In genomic region chr3:173401369-173401768, GRCh38 we compare ENCODE assay signal across 30 cellular contexts. TPM values are rescaled to one million over a fixed set of nuclear protein-coding genes. Genes with fewer than 3 reads are reported as not detected.
"Had no signal": no experiment of that assay in that cellular context is flagged by ENCODE, and none has a peak within 500 bp of the region (broad histone marks: within the 10 kb centered on the region; RNA-seq: fewer than 3 reads in every experiment).

No MANE protein-coding gene starts in this region.

- H3K79me2 ChIP-seq: parathyroid adenoma had no signal

- H3K36me3 ChIP-seq: colonic mucosa, heart right ventricle, lower lobe of right lung, prostate gland, right atrium auricular region, stomach, tibial artery had no signal

- DNase-seq: central memory CD4-positive, alpha-beta T cell; colonic mucosa; effector memory CD4-positive, alpha-beta T cell; heart right ventricle; hippocampal formation; islet precursor cell; kidney glomerular epithelial cell; left ventricle myocardium superior; lower lobe of right lung; mucosa of descending colon; naive B cell; stimulated activated CD4-positive, alpha-beta T cell treated with anti-CD3 and anti-CD28 coated beads, Interleukin-12 subunit alpha, Interleukin-12 subunit beta, amount 100 ng/mL, for 4 hours; stimulated activated CD4-positive, alpha-beta T cell treated with anti-CD3 and anti-CD28 coated beads, Interleukin-2, amount 100 ng/mL, for 24 hours; stimulated activated CD4-positive, alpha-beta T cell treated with anti-CD3 and anti-CD28 coated beads, Interleukin-4, amount 100 ng/mL, for 24 hours; stimulated activated naive CD4-positive, alpha-beta T cell treated with Interleukin-2 at 50 U/mL for 16 hours; stomach; testis; tibial artery had no signal

- H3K27ac ChIP-seq: colonic mucosa, heart right ventricle, lower lobe of right lung, parathyroid adenoma, prostate gland, right atrium auricular region, stomach, testis, tibial artery had no signal

- H3K27me3 ChIP-seq: right atrium auricular region, testis, tibial artery had no signal

- H3K4me1 ChIP-seq: colonic mucosa, parathyroid adenoma, prostate gland, testis had no signal

- H3K4me3 Mint-ChIP-seq: dendritic cell treated with granulocyte-macrophage colony-stimulating factor and Interleukin-4, amounts not matched to agents 40 ng/mL and 50 ng/mL, for 4 days; memory B cell; mesothelial cell of epicardium; naive B cell; nephron; stimulated activated effector memory CD8-positive, alpha-beta T cell treated with anti-CD3 and anti-CD28 coated beads, Interleukin-12 subunit alpha, Interleukin-12 subunit beta, amount 100 ng/mL, for 72 hours; type B pancreatic cell had no signal

- H3K4me3 ChIP-seq: colonic mucosa, heart right ventricle, lower lobe of right lung, mucosa of descending colon, prostate gland, right atrium auricular region, smooth muscle cell, stomach, testis, tibial artery had no signal

- H3K9me3 Mint-ChIP-seq: dendritic cell treated with granulocyte-macrophage colony-stimulating factor and Interleukin-4, amounts not matched to agents 40 ng/mL and 50 ng/mL, for 4 days; mesothelial cell of epicardium; nephron; stimulated activated effector memory CD8-positive, alpha-beta T cell treated with anti-CD3 and anti-CD28 coated beads, Interleukin-12 subunit alpha, Interleukin-12 subunit beta, amount 100 ng/mL, for 72 hours; type B pancreatic cell had no signal

- H3K9me3 ChIP-seq: colonic mucosa, heart right ventricle, lower lobe of right lung, mucosa of descending colon, prostate gland, right atrium auricular region, stomach, testis, tibial artery had no signal

- H2AFZ ChIP-seq: parathyroid adenoma had no signal

- H3K4me1 Mint-ChIP-seq: memory B cell had no signal

- H3K27ac Mint-ChIP-seq: dendritic cell treated with granulocyte-macrophage colony-stimulating factor and Interleukin-4, amounts not matched to agents 40 ng/mL and 50 ng/mL, for 4 days; memory B cell; mesothelial cell of epicardium; naive B cell; stimulated activated effector memory CD8-positive, alpha-beta T cell treated with anti-CD3 and anti-CD28 coated beads, Interleukin-12 subunit alpha, Interleukin-12 subunit beta, amount 100 ng/mL, for 72 hours; type B pancreatic cell had no signal

- ATAC-seq: heart right ventricle; left ventricle myocardium superior; lower lobe of right lung; mucosa of descending colon; sciatic nerve; stimulated activated effector memory CD8-positive, alpha-beta T cell treated with anti-CD3 and anti-CD28 coated beads, Interleukin-12 subunit alpha, Interleukin-12 subunit beta, amount 100 ng/mL, for 72 hours had no signal

- H3K4me2 ChIP-seq: smooth muscle cell had no signal

- H3K36me3 Mint-ChIP-seq: memory B cell; mesothelial cell of epicardium; stimulated activated effector memory CD8-positive, alpha-beta T cell treated with anti-CD3 and anti-CD28 coated beads, Interleukin-12 subunit alpha, Interleukin-12 subunit beta, amount 100 ng/mL, for 72 hours; type B pancreatic cell had no signal

RNA-seq across cellular contexts. Expression of gene NLGN1, which starts 3.8 kb away (rescaled TPM):
- total RNA-seq: chondrocyte had no signal
- polyA plus RNA-seq: smooth muscle cell had no signal
